In the genomic region with DNA sequence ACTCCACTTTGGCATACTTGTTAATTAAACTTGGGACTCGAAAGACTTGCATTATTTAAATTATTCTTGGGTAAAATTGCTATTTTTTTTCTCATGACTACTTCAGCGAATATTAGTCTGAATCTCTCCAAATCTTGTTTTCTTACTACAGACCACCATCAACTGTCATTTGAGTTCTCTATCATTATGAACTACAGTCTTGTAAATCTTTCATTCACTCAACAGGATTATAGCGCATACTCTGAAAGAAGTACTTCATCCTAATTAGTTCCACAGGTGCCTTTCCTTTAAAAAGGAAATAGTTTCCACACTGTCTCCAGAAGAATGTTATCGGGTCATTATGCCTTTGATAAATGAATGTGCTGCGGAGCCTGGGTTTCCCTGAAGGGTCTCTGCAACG, we compare ENCODE assay signal across 28 cellular contexts.
"Had no signal": no experiment of that assay in that cellular context is flagged by ENCODE, and none has a peak within 500 bp of the region (broad histone marks: within the 10 kb centered on the region; RNA-seq: fewer than 3 reads in every experiment).

No MANE protein-coding gene starts in this region.

- H3K4me3 ChIP-seq: neural progenitor cell, ovary, psoas muscle, skin epidermis, smooth muscle cell, spleen, suprapubic skin, testis, tibial artery, transverse colon, upper lobe of right lung, uterus had no signal

- DNase-seq: natural killer cell; occipital lobe; ovary; posterior cingulate gyrus; psoas muscle; right cardiac atrium; spleen; stimulated activated CD4-positive, alpha-beta T cell treated with anti-CD3 and anti-CD28 coated beads, Interleukin-12 subunit alpha, Interleukin-12 subunit beta, amount 100 ng/mL, for 4 hours; stimulated activated CD4-positive, alpha-beta T cell treated with anti-CD3 and anti-CD28 coated beads, Interleukin-1b, Interleukin-23, amount 100 ng/mL, for 48 hours; stimulated activated CD4-positive, alpha-beta T cell treated with anti-CD3 and anti-CD28 coated beads, Interleukin-4, amount 100 ng/mL, for 1 hour; stimulated activated CD4-positive, alpha-beta T cell treated with anti-CD3 and anti-CD28 coated beads, Interleukin-4, amount 100 ng/mL, for 4 hours; stimulated activated CD8-positive, alpha-beta memory T cell treated with anti-CD3 and anti-CD28 coated beads, Interleukin-4, amount 100 ng/mL, for 48 hours; stimulated activated naive CD4-positive, alpha-beta T cell; stimulated activated naive CD8-positive, alpha-beta T cell treated with anti-CD3 and anti-CD28 coated beads, Interleukin-15, amount 100 ng/mL, for 72 hours; stimulated activated naive CD8-positive, alpha-beta T cell treated with anti-CD3 and anti-CD28 coated beads, Interleukin-15, Interleukin-2, amounts not matched to agents 100 U/mL and 50 U/mL, for 24 hours; substantia nigra; testis; tibial artery; transverse colon; upper lobe of right lung; uterus had no signal

- H3K27ac ChIP-seq: neural progenitor cell, ovary, parathyroid adenoma, psoas muscle, skin epidermis, spleen, suprapubic skin, testis, tibial artery, transverse colon, upper lobe of right lung, uterus had no signal

- H3K4me1 ChIP-seq: neural progenitor cell, parathyroid adenoma, psoas muscle, spleen, suprapubic skin, testis, tibial artery, transverse colon, upper lobe of right lung, uterus had no signal

- H3K9me3 ChIP-seq: ovary, psoas muscle, suprapubic skin, testis, tibial artery, transverse colon, upper lobe of right lung, uterus had no signal

- ATAC-seq: natural killer cell; psoas muscle; right cardiac atrium; sciatic nerve; stimulated activated memory B cell treated with anti-CD40 and anti-IgM and Interleukin-4, amounts not matched to agents 10 μg/mL and 1 μg/mL and 100 μg/mL, for 72 hours; stimulated activated naive CD8-positive, alpha-beta T cell treated with anti-CD3 and anti-CD28 coated beads, Interleukin-15, amount 100 ng/mL, for 72 hours; stimulated activated naive CD8-positive, alpha-beta T cell treated with anti-CD3 and anti-CD28 coated beads, Interleukin-15, Interleukin-2, amounts not matched to agents 100 U/mL and 50 U/mL, for 24 hours; upper lobe of right lung had no signal

- H3K36me3 ChIP-seq: neural progenitor cell, ovary, spleen, suprapubic skin, tibial artery, transverse colon, upper lobe of right lung, uterus had no signal
